Comparison of ENCODE assay signal across 8 cellular contexts in the genomic region with DNA sequence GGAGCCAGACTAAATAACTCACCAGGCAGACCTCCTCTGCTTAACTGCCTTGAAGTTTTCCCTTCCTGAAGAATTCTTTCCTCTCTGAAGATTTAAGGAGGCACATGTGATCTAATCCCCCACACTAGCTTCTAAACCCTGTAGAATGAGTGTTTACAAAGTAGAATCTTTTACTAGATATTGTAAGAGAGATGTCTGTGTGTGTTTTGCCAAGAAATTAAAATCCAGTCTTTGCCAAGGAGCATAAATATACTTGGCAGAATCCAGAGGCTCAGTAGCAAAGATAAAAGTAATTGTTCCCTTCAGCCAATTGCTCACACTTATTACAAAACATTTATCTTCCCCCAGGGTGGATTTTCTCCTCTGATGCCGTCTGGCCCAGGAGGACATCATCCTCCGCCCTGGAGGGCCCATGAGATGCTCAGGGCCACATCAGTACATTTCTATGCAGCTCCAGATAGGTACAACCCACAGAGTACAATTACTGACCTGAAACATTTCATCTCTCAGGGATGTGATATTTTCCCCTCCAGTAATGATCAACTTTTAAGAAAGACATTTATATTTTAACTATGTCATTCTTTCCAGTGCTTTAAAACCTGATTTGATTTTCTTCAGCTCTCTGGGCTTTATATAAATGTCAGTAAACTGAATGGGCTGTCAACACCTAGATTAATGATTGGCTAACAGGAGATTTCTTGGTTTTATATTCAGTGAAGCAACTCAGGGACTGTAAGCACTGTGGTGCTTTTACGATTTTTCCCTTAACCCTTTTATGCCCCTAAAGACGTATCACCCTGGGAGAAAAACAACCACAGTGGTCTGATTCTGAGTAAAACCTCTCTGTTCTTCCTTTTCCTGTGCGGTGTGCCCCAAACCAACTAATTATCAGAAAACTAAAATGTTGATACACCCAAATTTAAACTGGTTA. TPM values are rescaled to one million over a fixed set of nuclear protein-coding genes. Genes with fewer than 3 reads are reported as not detected.
DNase-seq lines count a peak whose midpoint lies in the region; ATAC-seq and TF ChIP-seq lines count a peak whose summit lies in the region.

No MANE protein-coding gene starts in this region.

- H3K4me3 Mint-ChIP-seq in activated CD4-positive, alpha-beta memory T cell treated with anti-CD3 and anti-CD28 coated beads for 36 hours, result peak overlapping the region; percentile 42
- no peak overlapping the region for H3K4me3 Mint-ChIP-seq in endodermal cell

- TF ChIP-seq CTCF in endodermal cell (conservative IDR thresholded peaks at IDR 0.05), result no peak

- no peaks in the 10 kb centered on the region for H3K4me1 ChIP-seq in endodermal cell (ENCODE audit: control insufficient read depth, insufficient read depth, low read length)

- no peaks in the 10 kb centered on the region for H3K9me3 Mint-ChIP-seq in activated CD4-positive, alpha-beta memory T cell treated with anti-CD3 and anti-CD28 coated beads for 36 hours
- no peaks in the 10 kb centered on the region for H3K9me3 Mint-ChIP-seq in endodermal cell

- CTCF ChIA-PET in activated CD4-positive, alpha-beta memory T cell treated with anti-CD3 and anti-CD28 coated beads for 36 hours (lab: Charles Lee), result interaction anchor here (0.8 to 1.7 kb wide), 5 partner anchors 26 to 104 kb away, joined by 3 to 4 read pairs (median 4); no protein-coding TSS in a partner anchor

- POLR2A ChIA-PET in activated CD4-positive, alpha-beta memory T cell treated with anti-CD3 and anti-CD28 coated beads for 36 hours (lab: Charles Lee), result interaction anchor here (0.8 to 1.1 kb wide), 3 partner anchors 24 to 37 kb away, joined by 3 to 4 read pairs (median 3); partner anchors contain the start of gene PTGER2

- no peak overlapping the region for H3K4me3 ChIP-seq in endodermal cell (ENCODE audit: low read length)

- peak overlapping the region; percentile 84 for H3K27ac Mint-ChIP-seq in activated CD4-positive, alpha-beta memory T cell treated with anti-CD3 and anti-CD28 coated beads for 36 hours
- H3K27ac Mint-ChIP-seq in endodermal cell, result no peak overlapping the region

- no peaks in the 10 kb centered on the region for H3K27me3 Mint-ChIP-seq in activated CD4-positive, alpha-beta memory T cell treated with anti-CD3 and anti-CD28 coated beads for 36 hours
- H3K27me3 Mint-ChIP-seq in endodermal cell (ENCODE audit: insufficient read depth), result no peaks in the 10 kb centered on the region

- peaks cover 66% of the 10 kb centered on the region for H3K4me1 Mint-ChIP-seq in activated CD4-positive, alpha-beta memory T cell treated with anti-CD3 and anti-CD28 coated beads for 36 hours (ENCODE audit: low read depth)
- H3K4me1 Mint-ChIP-seq in endodermal cell, result peaks cover 10% of the 10 kb centered on the region

- intact Hi-C loops in activated CD4-positive, alpha-beta memory T cell treated with anti-CD3 and anti-CD28 coated beads for 36 hours (cut with micrococcal nuclease), result loop anchor here (1.0 to 5.0 kb wide), 6 partner anchors 25 to 200 kb away; partner anchors contain the start of genes GPR137C and TXNDC16
- intact Hi-C loops in left colon (cut with DNase I, micrococcal nuclease), result no loop called here

- ATAC-seq in activated CD4-positive, CD25-positive, alpha-beta regulatory T cell treated with anti-CD3 and anti-CD28 coated beads, Interleukin-2, amount 50 U/mL, for 24 hours, result peak; percentile 87 to 90
- ATAC-seq in HG02840 (IDR thresholded peaks at IDR 0.05; ENCODE audit: low FRiP score, unreplicated experiment) (peak; percentile 71), left colon (peak; percentile 80)

- H3K27ac ChIP-seq in endodermal cell (ENCODE audit: low read depth, low read length), result no peak overlapping the region

- H3K36me3 ChIP-seq in endodermal cell (ENCODE audit: control insufficient read depth, insufficient read depth, low read length), result no peaks in the 10 kb centered on the region

- no peaks in the 10 kb centered on the region for H3K27me3 ChIP-seq in endodermal cell (ENCODE audit: control insufficient read depth, insufficient read depth, low read length, poor library complexity, severe bottlenecking)

- H3K9ac ChIP-seq in endodermal cell (ENCODE audit: extremely low read depth, low read length, poor library complexity, severe bottlenecking), result no peak overlapping the region

- no peaks in the 10 kb centered on the region for H3K9me3 ChIP-seq in endodermal cell (ENCODE audit: control insufficient read depth, low read length)

- H3K36me3 Mint-ChIP-seq in activated CD4-positive, alpha-beta memory T cell treated with anti-CD3 and anti-CD28 coated beads for 36 hours, result no peaks in the 10 kb centered on the region
- no peaks in the 10 kb centered on the region for H3K36me3 Mint-ChIP-seq in endodermal cell (ENCODE audit: low read depth)

- 77 to 83% methylated on average over 2 to 5 of the region's 5 CpGs for WGBS in endodermal cell (ENCODE audit: insufficient coverage in 1 of 2, insufficient read length in 1 of 2), 2 experiments

- DNase-seq in activated CD4-positive, CD25-positive, alpha-beta regulatory T cell treated with anti-CD3 and anti-CD28 coated beads, Interleukin-2, amount 50 U/mL, for 72 hours, result no peak
- DNase-seq in activated CD4-positive, alpha-beta memory T cell treated with anti-CD3 and anti-CD28 coated beads for 36 hours, result peak; percentile 53
- DNase-seq in left colon, result no peak
- no peak for DNase-seq in ureter (ENCODE audit: low spot score)
- no peak for DNase-seq in NCI-H2227 treated with DMSO at 0.1 percent for 48 hours (lab: John Stamatoyannopoulos, UW)
- no peak for DNase-seq in endodermal cell

RNA-seq across cellular contexts. Expression of gene PTGER2, which starts 37.7 kb away (rescaled TPM):
- total RNA-seq in activated CD4-positive, alpha-beta memory T cell treated with anti-CD3 and anti-CD28 coated beads for 36 hours, result 10 to 100 TPM; 10.7 to 12.9 TPM
- 1 to 10 TPM; 4.3 to 5.2 TPM for total RNA-seq in left colon
- total RNA-seq in ureter, result 3.4 TPM
- total RNA-seq in endodermal cell, result not detected
- polyA plus RNA-seq in endodermal cell (2013, experiment 1 of 2), result 0.11 TPM
- polyA plus RNA-seq in endodermal cell (2013, experiment 2 of 2), result 0.12 TPM
